ENCODE assay signal across 1 cellular context in genomic region chr6:14452567-14453527, GRCh38.
TF ChIP-seq lines count a peak whose summit lies in the region.

No MANE protein-coding gene starts in this region.

TF ChIP-seq in K562, 482 proteins besides CTCF, POLR2A, EP300 and RAD21 (continued from another document and continues in another):
- no peak for TF ChIP-seq POLR2B (IDR thresholded peaks at IDR 0.05; ENCODE audit: low read depth, partially characterized antibody)
- TF ChIP-seq MLLT1 (IDR thresholded peaks at IDR 0.05) = peak in 1 of 2 experiments; percentile 94; a peak in 3 of 4 replicates
- TF ChIP-seq ZNF76 (CRISPR knock-in tag; IDR thresholded peaks at IDR 0.05; ENCODE audit: borderline replicate concordance) = no peak
- peak; percentile 91 for TF ChIP-seq SMARCA4 (IDR thresholded peaks at IDR 0.05)
- TF ChIP-seq KLF13 (tag; IDR thresholded peaks at IDR 0.05; ENCODE audit: borderline replicate concordance, low read depth) = 0 out of 2 replicates have a peak, but pooled peaks have one; percentile 6
- no peak for TF ChIP-seq ZNF311 (CRISPR knock-in tag; IDR thresholded peaks at IDR 0.05)
- no peak for TF ChIP-seq ATF3 (IDR thresholded peaks at IDR 0.05)
- no peak for TF ChIP-seq ATF3 (CRISPR knock-in tag; conservative IDR thresholded peaks at IDR 0.05)
- peak; percentile 20; the same call in 1 of the 2 replicates for TF ChIP-seq ELF4 (CRISPR knock-in tag; IDR thresholded peaks at IDR 0.05)
- TF ChIP-seq ZBTB9 (CRISPR knock-in tag; IDR thresholded peaks at IDR 0.05) = 0 out of 2 replicates have a peak, but pooled peaks have one; percentile 4
- TF ChIP-seq MAFK (IDR thresholded peaks at IDR 0.05; ENCODE audit: low read length) = peak; percentile 14; the same call in 1 of the 2 replicates
- peak; percentile 18 to 66; a peak in 2 of 4 replicates for TF ChIP-seq MAZ (CRISPR knock-in tag; conservative IDR thresholded peaks at IDR 0.05 in 1 of 2, IDR thresholded peaks at IDR 0.05 in 1 of 2)
- TF ChIP-seq, protein P1, sequence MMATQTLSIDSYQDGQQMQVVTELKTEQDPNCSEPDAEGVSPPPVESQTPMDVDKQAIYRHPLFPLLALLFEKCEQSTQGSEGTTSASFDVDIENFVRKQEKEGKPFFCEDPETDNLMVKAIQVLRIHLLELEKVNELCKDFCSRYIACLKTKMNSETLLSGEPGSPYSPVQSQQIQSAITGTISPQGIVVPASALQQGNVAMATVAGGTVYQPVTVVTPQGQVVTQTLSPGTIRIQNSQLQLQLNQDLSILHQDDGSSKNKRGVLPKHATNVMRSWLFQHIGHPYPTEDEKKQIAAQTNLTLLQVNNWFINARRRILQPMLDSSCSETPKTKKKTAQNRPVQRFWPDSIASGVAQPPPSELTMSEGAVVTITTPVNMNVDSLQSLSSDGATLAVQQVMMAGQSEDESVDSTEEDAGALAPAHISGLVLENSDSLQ (IDR thresholded peaks at IDR 0.05) = peak; percentile 82
- TF ChIP-seq ADNP (tag; IDR thresholded peaks at IDR 0.05) = peak; percentile 38
- no peak for TF ChIP-seq MTF1 (CRISPR knock-in tag; IDR thresholded peaks at IDR 0.05; ENCODE audit: borderline replicate concordance)
- no peak for TF ChIP-seq TCF7 (IDR thresholded peaks at IDR 0.05; ENCODE audit: borderline replicate concordance)
- peak; percentile 47; the same call in 1 of the 2 replicates for TF ChIP-seq ZNF644 (tag; IDR thresholded peaks at IDR 0.05; ENCODE audit: low read depth)
- peak; percentile 38 for TF ChIP-seq TAF9B (IDR thresholded peaks at IDR 0.05; ENCODE audit: partially characterized antibody)
- 0 out of 2 replicates have a peak, but pooled peaks have one; percentile 23 for TF ChIP-seq JUN (IDR thresholded peaks at IDR 0.05; ENCODE audit: borderline replicate concordance, low read depth, low read length)
- no peak for TF ChIP-seq JUN (CRISPR knock-in tag; IDR thresholded peaks at IDR 0.05; ENCODE audit: borderline replicate concordance)
- peak; percentile 63 for TF ChIP-seq TEAD2 (tag; IDR thresholded peaks at IDR 0.05)
- no peak for TF ChIP-seq SIX5 (IDR thresholded peaks at IDR 0.05; ENCODE audit: borderline replicate concordance in 1 of 2, insufficient read depth in 1 of 2, low read depth in 1 of 2, low read length in 2 of 2)
- TF ChIP-seq ZBTB7A (IDR thresholded peaks at IDR 0.05; ENCODE audit: borderline replicate concordance, control insufficient read depth, low read depth, low read length) = 0 out of 2 replicates have a peak, but pooled peaks have one; percentile 40
- TF ChIP-seq EHMT2 (IDR thresholded peaks at IDR 0.05) = peak; percentile 37; the same call in 1 of the 2 replicates
- TF ChIP-seq CTBP1 (IDR thresholded peaks at IDR 0.05; ENCODE audit: borderline replicate concordance) = peak; percentile 96
- TF ChIP-seq SIN3B (IDR thresholded peaks at IDR 0.05; ENCODE audit: low read depth) = 0 out of 2 replicates have a peak, but pooled peaks have one; percentile 34
- no peak for TF ChIP-seq ZNF707 (CRISPR knock-in tag; conservative IDR thresholded peaks at IDR 0.05)
- TF ChIP-seq ESRRA (IDR thresholded peaks at IDR 0.05; ENCODE audit: borderline replicate concordance, low read depth) = peak; percentile 96; the same call in 1 of the 2 replicates
- TF ChIP-seq ZNF197 (CRISPR knock-in tag; IDR thresholded peaks at IDR 0.05; ENCODE audit: low read depth) = peak; percentile 23; the same call in 1 of the 2 replicates
- TF ChIP-seq NRF1 (conservative IDR thresholded peaks at IDR 0.05 in 1 of 2, IDR thresholded peaks at IDR 0.05 in 1 of 2) = no peak
- TF ChIP-seq ZNF318 (IDR thresholded peaks at IDR 0.05; ENCODE audit: borderline replicate concordance in 1 of 2, low read depth in 1 of 2) = 0 out of 4 replicates have a peak, but pooled peaks have one; percentile 41 to 54
- peak; percentile 63; the same call in 1 of the 2 replicates for TF ChIP-seq BACH1 (tag; IDR thresholded peaks at IDR 0.05)
- TF ChIP-seq ZBTB5 (IDR thresholded peaks at IDR 0.05) = no peak
- no peak for TF ChIP-seq NR4A1 (CRISPR knock-in tag; IDR thresholded peaks at IDR 0.05)
- TF ChIP-seq NR4A1 (tag; IDR thresholded peaks at IDR 0.05) = peak; percentile 75
- peak; percentile 19; the same call in 1 of the 2 replicates for TF ChIP-seq HEY1 (CRISPR knock-in tag; IDR thresholded peaks at IDR 0.05; ENCODE audit: borderline replicate concordance)
- peak; percentile 19; the same call in 1 of the 2 replicates for TF ChIP-seq KLF1 (tag; IDR thresholded peaks at IDR 0.05)
- peak; percentile 78 for TF ChIP-seq NCOR1 (IDR thresholded peaks at IDR 0.05)
- TF ChIP-seq KDM1A (IDR thresholded peaks at IDR 0.05) = peak; percentile 49 to 57; a peak in 2 of 4 replicates
- 0 out of 2 replicates have a peak, but pooled peaks have one; percentile 12 for TF ChIP-seq THRB (CRISPR knock-in tag; conservative IDR thresholded peaks at IDR 0.05)
- TF ChIP-seq TCF3 (CRISPR knock-in tag; IDR thresholded peaks at IDR 0.05) = peak; percentile 60
- TF ChIP-seq CBFA2T2 (conservative IDR thresholded peaks at IDR 0.05) = peak; percentile 43; the same call in 1 of the 2 replicates
- TF ChIP-seq ZNF586 (CRISPR knock-in tag; conservative IDR thresholded peaks at IDR 0.05) = no peak
- no peak for TF ChIP-seq POLR3G (IDR thresholded peaks at IDR 0.05; ENCODE audit: extremely low read depth, insufficient read length, insufficient replicate concordance)
- TF ChIP-seq CBX5 (IDR thresholded peaks at IDR 0.05; ENCODE audit: borderline replicate concordance, low read depth) = no peak
- TF ChIP-seq DPF2 (IDR thresholded peaks at IDR 0.05) = peak; percentile 90
- no peak for TF ChIP-seq FOXJ3 (CRISPR knock-in tag; IDR thresholded peaks at IDR 0.05)
- TF ChIP-seq TFAM (CRISPR knock-in tag; conservative IDR thresholded peaks at IDR 0.05) = no peak
- TF ChIP-seq, protein P2, sequence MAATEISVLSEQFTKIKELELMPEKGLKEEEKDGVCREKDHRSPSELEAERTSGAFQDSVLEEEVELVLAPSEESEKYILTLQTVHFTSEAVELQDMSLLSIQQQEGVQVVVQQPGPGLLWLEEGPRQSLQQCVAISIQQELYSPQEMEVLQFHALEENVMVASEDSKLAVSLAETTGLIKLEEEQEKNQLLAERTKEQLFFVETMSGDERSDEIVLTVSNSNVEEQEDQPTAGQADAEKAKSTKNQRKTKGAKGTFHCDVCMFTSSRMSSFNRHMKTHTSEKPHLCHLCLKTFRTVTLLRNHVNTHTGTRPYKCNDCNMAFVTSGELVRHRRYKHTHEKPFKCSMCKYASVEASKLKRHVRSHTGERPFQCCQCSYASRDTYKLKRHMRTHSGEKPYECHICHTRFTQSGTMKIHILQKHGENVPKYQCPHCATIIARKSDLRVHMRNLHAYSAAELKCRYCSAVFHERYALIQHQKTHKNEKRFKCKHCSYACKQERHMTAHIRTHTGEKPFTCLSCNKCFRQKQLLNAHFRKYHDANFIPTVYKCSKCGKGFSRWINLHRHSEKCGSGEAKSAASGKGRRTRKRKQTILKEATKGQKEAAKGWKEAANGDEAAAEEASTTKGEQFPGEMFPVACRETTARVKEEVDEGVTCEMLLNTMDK (IDR thresholded peaks at IDR 0.05; ENCODE audit: borderline replicate concordance, insufficient read depth, low read depth, low read length, poor library complexity, severe bottlenecking) = no peak
